16 cellular contexts compared by ENCODE assay signal in the genomic region with DNA sequence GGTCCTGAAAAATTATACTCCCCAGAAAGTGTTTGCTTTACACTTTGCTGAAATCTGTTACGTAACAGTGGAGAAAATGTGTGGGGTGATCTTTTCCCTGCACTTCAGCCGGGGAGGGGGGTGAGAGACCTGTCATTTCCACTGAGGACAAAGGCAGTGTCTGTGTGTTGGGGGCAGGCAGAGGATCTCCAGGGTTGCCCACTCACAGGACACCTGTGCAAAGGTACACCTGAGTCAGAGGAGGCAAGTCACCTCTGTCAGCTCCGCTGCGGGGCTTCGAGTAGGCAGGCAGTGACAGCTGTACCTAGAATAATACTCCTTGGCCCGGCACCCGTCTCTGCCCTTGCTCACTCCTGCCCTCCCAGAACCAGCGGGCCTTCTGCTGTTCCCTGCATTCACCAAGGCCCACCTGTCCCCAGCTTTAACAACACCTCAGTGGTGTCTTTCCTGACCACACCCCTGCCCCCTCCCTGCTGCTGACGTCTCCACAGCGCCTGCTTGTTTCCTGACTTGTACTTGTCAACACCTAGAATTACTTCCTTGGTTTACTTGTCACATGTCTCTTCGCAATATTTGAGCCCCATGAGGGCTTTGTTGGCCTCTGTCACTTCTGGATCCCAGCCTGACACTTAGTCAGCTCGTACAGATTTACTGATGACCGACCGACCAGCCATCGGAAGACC.
DNase-seq lines count a peak whose midpoint lies in the region; ATAC-seq, FAIRE-seq and TF ChIP-seq lines count a peak whose summit lies in the region.
"Had no signal": no experiment of that assay in that cellular context is flagged by ENCODE, and none has a peak within 500 bp of the region (broad histone marks: within the 10 kb centered on the region; RNA-seq: fewer than 3 reads in every experiment).

No MANE protein-coding gene starts in this region.

- no peaks in the 10 kb centered on the region for H3K27me3 Mint-ChIP-seq in activated CD4-positive, alpha-beta memory T cell treated with anti-CD3 and anti-CD28 coated beads, Interleukin-2, amount 10 ng/mL, durations not matched to agents 7 days and 5 days

- peaks cover 9% of the 10 kb centered on the region for H3K9me3 Mint-ChIP-seq in activated CD4-positive, alpha-beta memory T cell treated with anti-CD3 and anti-CD28 coated beads, Interleukin-2, amount 10 ng/mL, durations not matched to agents 7 days and 5 days

- H3K36me3 ChIP-seq in kidney (ENCODE audit: control insufficient read depth in 1 of 2, insufficient read depth in 2 of 2, low read length in 2 of 2) = no peaks in the 10 kb centered on the region
- H3K36me3 ChIP-seq in thoracic aorta = peaks cover under 1% of the 10 kb centered on the region
- H3K36me3 ChIP-seq: HAP-1 had no signal

- peaks cover 12% of the 10 kb centered on the region for H3K4me1 Mint-ChIP-seq in activated CD4-positive, alpha-beta memory T cell treated with anti-CD3 and anti-CD28 coated beads, Interleukin-2, amount 10 ng/mL, durations not matched to agents 7 days and 5 days

- ATAC-seq in thoracic aorta (ENCODE audit: insufficient number of reproducible peaks, low FRiP score, low read depth) (no peak), GM21390 (IDR thresholded peaks at IDR 0.05; ENCODE audit: unreplicated experiment) (no peak)

- peak; percentile 16 for DNase-seq in DMS53 (lab: John Stamatoyannopoulos, UW)
- DNase-seq in DMS53 treated with DMSO at 0.1 percent for 48 hours (lab: John Stamatoyannopoulos, UW; ENCODE audit: unreplicated experiment) = no peak
- peak; percentile 38 for DNase-seq in activated CD4-positive, alpha-beta memory T cell treated with anti-CD3 and anti-CD28 coated beads, Interleukin-2, amount 10 ng/mL, durations not matched to agents 7 days and 5 days
- no peak for DNase-seq in kidney
- DNase-seq in thoracic aorta (ENCODE audit: low spot score) = no peak
- no peak for DNase-seq in GM03348 (ENCODE audit: low spot score)
- no peak for DNase-seq in NCI-H1048 (lab: John Stamatoyannopoulos, UW)
- DNase-seq: 8988T; central memory CD4-positive, alpha-beta T cell; islet precursor cell; KBM-7; NCI-H524 treated with DMSO at 0.1 percent for 48 hours; stimulated activated naive CD4-positive, alpha-beta T cell treated with Interleukin-2 at 50 U/mL for 16 hours had no signal

- H3K4me1 ChIP-seq in kidney (ENCODE audit: control insufficient read depth in 1 of 2, insufficient read depth in 1 of 2, low read depth in 1 of 2, low read length in 2 of 2) (peaks cover 27 to 44% of the 10 kb centered on the region in 2 donors), thoracic aorta (ENCODE audit: control insufficient read depth in 1 of 2, low read depth in 2 of 2) (peaks cover 44 to 65% of the 10 kb centered on the region in 2 donors)
- H3K4me1 ChIP-seq: HAP-1, SJSA1 had no signal

- H3K9me3 ChIP-seq in kidney (ENCODE audit: control insufficient read depth in 1 of 2, low read length in 2 of 2) = no peaks in the 10 kb centered on the region
- H3K9me3 ChIP-seq in thoracic aorta = no peaks in the 10 kb centered on the region
- H3K9me3 ChIP-seq: HAP-1, SJSA1 had no signal

- H3K9ac ChIP-seq in kidney (ENCODE audit: low read length in 2 of 2) = peak overlapping the region in 1 of 2 donors; percentile 16

- intact Hi-C loops in kidney (cut with DNase I) = no loop called here

- H3K27ac ChIP-seq in kidney (ENCODE audit: low read depth in 2 of 2, low read length in 2 of 2) (peak overlapping the region; percentile 41 to 79), thoracic aorta (peak overlapping the region; percentile 74 to 85)
- H3K27ac ChIP-seq: SJSA1 had no signal

- CTCF ChIA-PET in activated CD4-positive, alpha-beta memory T cell treated with anti-CD3 and anti-CD28 coated beads, Interleukin-2, amount 10 ng/mL, durations not matched to agents 7 days and 5 days (lab: Charles Lee) = interaction anchor here (0.6 to 1.6 kb wide), 3 partner anchors 30 to 47 kb away, joined by 3 read pairs; no protein-coding TSS in a partner anchor

- H3K27me3 ChIP-seq in thoracic aorta (replicated peaks; ENCODE audit: insufficient read depth) = no peaks in the 10 kb centered on the region
- H3K27me3 ChIP-seq: SJSA1 had no signal

- FAIRE-seq in kidney (lab: Jason Lieb, UNC) = no peak

- no peak overlapping the region for H3K4me3 Mint-ChIP-seq in activated CD4-positive, alpha-beta memory T cell treated with anti-CD3 and anti-CD28 coated beads, Interleukin-2, amount 10 ng/mL, durations not matched to agents 7 days and 5 days

- H3K4me3 ChIP-seq in kidney (ENCODE audit: low read length in 2 of 2) = no peak overlapping the region
- no peak overlapping the region for H3K4me3 ChIP-seq in thoracic aorta
- H3K4me3 ChIP-seq: HAP-1, SJSA1 had no signal

- peaks cover 17% of the 10 kb centered on the region for H3K36me3 Mint-ChIP-seq in activated CD4-positive, alpha-beta memory T cell treated with anti-CD3 and anti-CD28 coated beads, Interleukin-2, amount 10 ng/mL, durations not matched to agents 7 days and 5 days (ENCODE audit: low read depth)

- TF ChIP-seq CTCF in kidney (IDR thresholded peaks at IDR 0.05; ENCODE audit: borderline replicate concordance, extremely low read depth, insufficient read depth) (no peak), thoracic aorta (IDR thresholded peaks at IDR 0.05) (no peak)

- no peak overlapping the region for H3K27ac Mint-ChIP-seq in activated CD4-positive, alpha-beta memory T cell treated with anti-CD3 and anti-CD28 coated beads, Interleukin-2, amount 10 ng/mL, durations not matched to agents 7 days and 5 days

- POLR2A ChIA-PET in activated CD4-positive, alpha-beta memory T cell treated with anti-CD3 and anti-CD28 coated beads, Interleukin-2, amount 10 ng/mL, durations not matched to agents 7 days and 5 days (lab: Charles Lee) = no interaction called here

Comparison
In these comparisons a context has a peak if more than half of its experiments do, and no peak if none do; other contexts are left out.
1. DNase-seq: peak in DMS53 (single experiment) and activated CD4-positive, alpha-beta memory T cell treated with anti-CD3 and anti-CD28 coated beads, Interleukin-2, amount 10 ng/mL, durations not matched to agents 7 days and 5 days (single experiment); none in DMS53 treated with DMSO at 0.1 percent for 48 hours (single experiment), kidney (single experiment), thoracic aorta (single experiment), GM03348 (single experiment) and NCI-H1048 (single experiment).